ENCODE assay signal across 9 cellular contexts in the genomic region with DNA sequence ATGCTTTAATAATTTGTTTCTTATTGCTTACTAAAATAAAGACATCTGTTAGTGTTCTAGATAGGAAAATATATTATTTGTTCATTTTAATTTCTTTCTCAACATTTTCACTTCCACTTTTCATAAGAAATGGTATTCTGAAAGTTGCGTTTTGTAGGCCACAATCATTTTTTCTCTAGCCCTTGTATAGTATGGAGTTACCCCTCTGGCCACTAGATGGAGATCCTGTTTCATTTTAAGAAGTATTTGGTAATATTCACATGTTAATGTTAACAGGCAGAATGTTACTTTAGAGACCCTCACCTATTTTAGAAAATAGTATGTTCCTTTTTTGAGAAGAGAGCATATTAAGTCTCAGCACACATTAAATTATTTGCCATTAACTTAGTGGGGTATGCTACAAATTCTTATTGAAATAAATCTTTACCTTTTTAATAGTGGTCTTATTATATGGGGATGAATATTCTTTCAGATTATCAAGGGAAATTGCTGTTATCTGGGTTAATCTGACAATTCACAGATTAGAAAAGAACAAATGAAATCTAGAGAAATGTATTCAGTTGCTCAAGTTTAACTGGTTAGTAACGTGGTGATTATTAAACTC.
DNase-seq lines count a peak whose midpoint lies in the region; ATAC-seq and TF ChIP-seq lines count a peak whose summit lies in the region.
"Had no signal": no experiment of that assay in that cellular context is flagged by ENCODE, and none has a peak within 500 bp of the region (broad histone marks: within the 10 kb centered on the region; RNA-seq: fewer than 3 reads in every experiment).

No MANE protein-coding gene starts in this region.

- H3K36me3 Mint-ChIP-seq in nephron (ENCODE audit: low read depth), result peaks cover 6% of the 10 kb centered on the region
- peaks cover 9% of the 10 kb centered on the region for H3K36me3 Mint-ChIP-seq in activated CD4-positive, alpha-beta memory T cell treated with anti-CD3 and anti-CD28 coated beads, Interleukin-2, amount 10 ng/mL, durations not matched to agents 7 days and 5 days (ENCODE audit: low read depth)

- DNase-seq in ELR (ENCODE audit: low read depth), result peak; percentile 55
- peak; percentile 35 for DNase-seq in RPMI7951 (ENCODE audit: low read depth)
- DNase-seq in epidermal melanocyte (ENCODE audit: insufficient read length, low spot score), result peak; percentile 24
- DNase-seq in activated CD4-positive, alpha-beta memory T cell treated with anti-CD3 and anti-CD28 coated beads, Interleukin-2, amount 10 ng/mL, durations not matched to agents 7 days and 5 days, result no peak
- DNase-seq in mucosa of gallbladder (ENCODE audit: low spot score), result no peak

- H3K4me3 Mint-ChIP-seq in nephron, result no peak overlapping the region
- no peak overlapping the region for H3K4me3 Mint-ChIP-seq in activated CD4-positive, alpha-beta memory T cell treated with anti-CD3 and anti-CD28 coated beads, Interleukin-2, amount 10 ng/mL, durations not matched to agents 7 days and 5 days
- H3K4me3 Mint-ChIP-seq: stimulated activated naive CD8-positive, alpha-beta T cell treated with anti-CD3 and anti-CD28 coated beads, Interleukin-15, Interleukin-2, amounts not matched to agents 100 ng/mL and 50 ng/mL, for 24 hours had no signal

- POLR2A ChIA-PET in activated CD4-positive, alpha-beta memory T cell treated with anti-CD3 and anti-CD28 coated beads, Interleukin-2, amount 10 ng/mL, durations not matched to agents 7 days and 5 days (lab: Charles Lee), result no interaction called here

- TF ChIP-seq CTCF in nephron (IDR thresholded peaks at IDR 0.05; ENCODE audit: unreplicated experiment in 3 of 3), result peak; percentile 63 to 79 (median 71)

- CTCF ChIA-PET in activated CD4-positive, alpha-beta memory T cell treated with anti-CD3 and anti-CD28 coated beads, Interleukin-2, amount 10 ng/mL, durations not matched to agents 7 days and 5 days (lab: Charles Lee), result interaction anchor here (1.4 kb wide), 2 partner anchors 16 to 94 kb away, joined by 3 to 4 read pairs; no protein-coding TSS in a partner anchor

- H3K4me1 Mint-ChIP-seq in nephron, result no peaks in the 10 kb centered on the region
- no peaks in the 10 kb centered on the region for H3K4me1 Mint-ChIP-seq in activated CD4-positive, alpha-beta memory T cell treated with anti-CD3 and anti-CD28 coated beads, Interleukin-2, amount 10 ng/mL, durations not matched to agents 7 days and 5 days

- H3K27ac Mint-ChIP-seq in nephron, result peak overlapping the region in 1 of 3 experiments; percentile 29
- H3K27ac Mint-ChIP-seq in activated CD4-positive, alpha-beta memory T cell treated with anti-CD3 and anti-CD28 coated beads, Interleukin-2, amount 10 ng/mL, durations not matched to agents 7 days and 5 days, result no peak overlapping the region
- H3K27ac Mint-ChIP-seq: stimulated activated naive CD8-positive, alpha-beta T cell treated with anti-CD3 and anti-CD28 coated beads, Interleukin-15, Interleukin-2, amounts not matched to agents 100 ng/mL and 50 ng/mL, for 24 hours had no signal

- no peaks in the 10 kb centered on the region for H3K9me3 Mint-ChIP-seq in nephron
- H3K9me3 Mint-ChIP-seq in activated CD4-positive, alpha-beta memory T cell treated with anti-CD3 and anti-CD28 coated beads, Interleukin-2, amount 10 ng/mL, durations not matched to agents 7 days and 5 days, result no peaks in the 10 kb centered on the region
- H3K9me3 Mint-ChIP-seq: stimulated activated naive CD8-positive, alpha-beta T cell treated with anti-CD3 and anti-CD28 coated beads, Interleukin-15, Interleukin-2, amounts not matched to agents 100 ng/mL and 50 ng/mL, for 24 hours had no signal

- ATAC-seq in GM19455 (IDR thresholded peaks at IDR 0.05; ENCODE audit: unreplicated experiment) (peak; percentile 84), HG03571 (IDR thresholded peaks at IDR 0.05; ENCODE audit: unreplicated experiment) (peak; percentile 73)

- H3K27me3 Mint-ChIP-seq in nephron (ENCODE audit: low read depth), result no peaks in the 10 kb centered on the region
- no peaks in the 10 kb centered on the region for H3K27me3 Mint-ChIP-seq in activated CD4-positive, alpha-beta memory T cell treated with anti-CD3 and anti-CD28 coated beads, Interleukin-2, amount 10 ng/mL, durations not matched to agents 7 days and 5 days
- H3K27me3 Mint-ChIP-seq: stimulated activated naive CD8-positive, alpha-beta T cell treated with anti-CD3 and anti-CD28 coated beads, Interleukin-15, Interleukin-2, amounts not matched to agents 100 ng/mL and 50 ng/mL, for 24 hours had no signal

Comparison
In these comparisons a context has a peak if more than half of its experiments do, and no peak if none do; other contexts are left out.
1. DNase-seq: peak in ELR (single experiment), RPMI7951 (single experiment) and epidermal melanocyte (single experiment); none in activated CD4-positive, alpha-beta memory T cell treated with anti-CD3 and anti-CD28 coated beads, Interleukin-2, amount 10 ng/mL, durations not matched to agents 7 days and 5 days (single experiment) and mucosa of gallbladder (single experiment).